Comparison of ENCODE assay signal across 22 cellular contexts in the genomic region with DNA sequence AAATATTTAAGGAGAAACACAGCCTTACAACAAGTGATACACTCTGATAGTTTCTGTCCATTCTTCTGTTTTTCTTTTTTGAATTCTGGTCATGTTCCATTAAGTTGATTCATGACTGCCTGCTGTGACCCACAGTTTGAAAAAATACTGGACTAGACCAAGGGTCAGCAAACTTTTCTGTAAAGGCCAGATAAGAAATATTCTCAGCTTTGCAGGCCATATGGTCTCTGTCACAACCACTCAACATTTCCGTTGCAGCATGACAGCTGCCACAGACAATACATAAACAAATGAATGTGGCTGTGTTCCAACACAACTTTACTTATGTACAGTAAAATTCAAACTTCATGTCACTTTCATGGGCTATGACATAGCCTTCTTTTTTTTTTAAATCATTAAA.
DNase-seq lines count a peak whose midpoint lies in the region; ATAC-seq and TF ChIP-seq lines count a peak whose summit lies in the region.
"Had no signal": no experiment of that assay in that cellular context is flagged by ENCODE, and none has a peak within 500 bp of the region (broad histone marks: within the 10 kb centered on the region; RNA-seq: fewer than 3 reads in every experiment).

No MANE protein-coding gene starts in this region.

- H3K4me1 ChIP-seq in HEK293 (ENCODE audit: control insufficient read depth, insufficient read depth, low read length) = no peaks in the 10 kb centered on the region
- H3K4me1 ChIP-seq in right cardiac atrium (ENCODE audit: control insufficient read depth, insufficient read depth, low read length) = peaks cover 20% of the 10 kb centered on the region

- H3K9me3 ChIP-seq in HEK293 (ENCODE audit: control insufficient read depth, insufficient read depth, low read depth, low read length) (no peaks in the 10 kb centered on the region), right cardiac atrium (ENCODE audit: control insufficient read depth, low read length) (no peaks in the 10 kb centered on the region)
- H3K9me3 ChIP-seq: adrenal gland had no signal

- H3K4me3 ChIP-seq in HEK293 (ENCODE audit: low read depth, low read length) = no peak overlapping the region
- no peak overlapping the region for H3K4me3 ChIP-seq in choroid plexus epithelial cell (ENCODE audit: low read depth, low read length)
- no peak overlapping the region for H3K4me3 ChIP-seq in right cardiac atrium (ENCODE audit: low read length)
- H3K4me3 ChIP-seq: adrenal gland had no signal

- ATAC-seq in right cardiac atrium (peak; percentile 47 to 62), GM21526 (IDR thresholded peaks at IDR 0.05; ENCODE audit: low FRiP score, unreplicated experiment) (no peak), GM19452 (IDR thresholded peaks at IDR 0.05; ENCODE audit: unreplicated experiment) (no peak)
- ATAC-seq: left colon; sciatic nerve; stimulated activated memory B cell treated with anti-CD40 and anti-IgM and Interleukin-4, amounts not matched to agents 10 μg/mL and 1 μg/mL and 100 μg/mL, for 72 hours; T-cell had no signal

- TF ChIP-seq POLR2A in erythroblast (IDR thresholded peaks at IDR 0.05; ENCODE audit: low read length) = no peak

- H3K36me3 ChIP-seq in HEK293 (ENCODE audit: control insufficient read depth in 2 of 2, insufficient read depth in 1 of 2, low read length in 2 of 2) = no peaks in the 10 kb centered on the region
- H3K36me3 ChIP-seq: adrenal gland had no signal

- DNase-seq in RPMI7951 (ENCODE audit: low read depth) = peak; percentile 64
- DNase-seq in choroid plexus epithelial cell (ENCODE audit: low read depth) = peak; percentile 53
- DNase-seq in right cardiac atrium = no peak
- DNase-seq in ureter (ENCODE audit: low spot score) = no peak
- DNase-seq in erythroblast (lab: John Stamatoyannopoulos, UW) = no peak
- DNase-seq: activated CD4-positive, alpha-beta T cell treated with anti-CD3 and anti-CD28 coated beads, Interleukin-2, amount 50 U/mL, for 1 hour; activated CD8-positive, alpha-beta memory T cell treated with anti-CD3 and anti-CD28 coated beads, Interleukin-2, amount 50 U/mL, for 48 hours; activated effector memory CD4-positive, alpha-beta T cell treated with anti-CD3 and anti-CD28 coated beads, Interleukin-2, amount 50 U/mL, for 16 hours; adrenal gland; DMS79; endodermal cell; left colon; MM.1S; NCI-H1930; NCI-H446; nucleus accumbens; T-cell had no signal

- H3K27ac ChIP-seq in HEK293 (ENCODE audit: extremely low read depth, low read depth, low read length) (no peak overlapping the region), right cardiac atrium (ENCODE audit: low read length) (no peak overlapping the region)
- H3K27ac ChIP-seq: adrenal gland had no signal

- intact Hi-C loops in right cardiac atrium (cut with DNase I) = loop anchor here in 1 of 4 donors (10.0 kb wide), 1 partner anchor 45 kb away; no protein-coding TSS in a partner anchor

- 21% methylated on average over 1 of the region's 1 CpG for WGBS in right cardiac atrium

- H3K27me3 ChIP-seq in right cardiac atrium (ENCODE audit: control insufficient read depth, insufficient read depth) = no peaks in the 10 kb centered on the region
- H3K27me3 ChIP-seq: adrenal gland had no signal

- no peak for TF ChIP-seq CTCF in HEK293 (tag by site-specific recombination; IDR thresholded peaks at IDR 0.05)
- no peak for TF ChIP-seq CTCF in choroid plexus epithelial cell (conservative IDR thresholded peaks at IDR 0.05; ENCODE audit: low read depth, low read length)

- CTCF ChIA-PET in HEK293 (lab: Yijun Ruan, JAX) = no interaction called here

- POLR2A ChIA-PET in HEK293 (lab: Yijun Ruan, JAX) = no interaction called here

TF ChIP-seq in HEK293, 187 proteins besides CTCF, POLR2A, EP300 and RAD21:
- no peak for TF ChIP-seq ZFP3 (tag by site-specific recombination; IDR thresholded peaks at IDR 0.05; ENCODE audit: low read depth)
- TF ChIP-seq, protein P1, sequence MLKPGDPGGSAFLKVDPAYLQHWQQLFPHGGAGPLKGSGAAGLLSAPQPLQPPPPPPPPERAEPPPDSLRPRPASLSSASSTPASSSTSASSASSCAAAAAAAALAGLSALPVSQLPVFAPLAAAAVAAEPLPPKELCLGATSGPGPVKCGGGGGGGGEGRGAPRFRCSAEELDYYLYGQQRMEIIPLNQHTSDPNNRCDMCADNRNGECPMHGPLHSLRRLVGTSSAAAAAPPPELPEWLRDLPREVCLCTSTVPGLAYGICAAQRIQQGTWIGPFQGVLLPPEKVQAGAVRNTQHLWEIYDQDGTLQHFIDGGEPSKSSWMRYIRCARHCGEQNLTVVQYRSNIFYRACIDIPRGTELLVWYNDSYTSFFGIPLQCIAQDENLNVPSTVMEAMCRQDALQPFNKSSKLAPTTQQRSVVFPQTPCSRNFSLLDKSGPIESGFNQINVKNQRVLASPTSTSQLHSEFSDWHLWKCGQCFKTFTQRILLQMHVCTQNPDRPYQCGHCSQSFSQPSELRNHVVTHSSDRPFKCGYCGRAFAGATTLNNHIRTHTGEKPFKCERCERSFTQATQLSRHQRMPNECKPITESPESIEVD (tag by site-specific recombination; IDR thresholded peaks at IDR 0.05) = peak; percentile 30; the same call in 1 of the 2 replicates

Comparison
In these comparisons a context has a peak if more than half of its experiments do, and no peak if none do; other contexts are left out.
1. DNase-seq: peak in RPMI7951 (single experiment) and choroid plexus epithelial cell (single experiment); none in right cardiac atrium (0 of 3), ureter (single experiment) and erythroblast (0 of 2).
2. ATAC-seq: peak in right cardiac atrium (2 of 2); none in GM21526 (single experiment) and GM19452 (single experiment).